Comparison of ENCODE assay signal across 8 cellular contexts in genomic region chr15:50354838-50355611, GRCh38. TPM values are rescaled to one million over a fixed set of nuclear protein-coding genes. Genes with fewer than 3 reads are reported as not detected.
DNase-seq lines count a peak whose midpoint lies in the region; ATAC-seq and TF ChIP-seq lines count a peak whose summit lies in the region.

GABPB1 (minus strand) TSS chr15:50355198; CDS start chr15:50309798, 45,400 bp downstream.

- ATAC-seq in HG02759 (IDR thresholded peaks at IDR 0.05; ENCODE audit: unreplicated experiment) (peak; percentile 53), heart right ventricle (peak; percentile 87 to 95 (median 92)), upper lobe of left lung (ENCODE audit: low FRiP score in 2 of 2) (peak; percentile 91 to 93)

- H3K9me3 ChIP-seq in heart right ventricle (no peaks in the 10 kb centered on the region), upper lobe of left lung (no peaks in the 10 kb centered on the region)

- peak; percentile 15 to 77 (median 28) for TF ChIP-seq POLR2A in upper lobe of left lung (IDR thresholded peaks at IDR 0.05)

- intact Hi-C loops in T-helper 1 cell treated with Interleukin-12 subunit alpha and Interleukin-12 subunit beta and Interleukin-4 antibody, amounts not matched to agents 30 ng/mL and 1 ng/mL, for 36 hours (cut with micrococcal nuclease) = loop anchor here (1.0 to 10.0 kb wide), 11 partner anchors 38 to 1390 kb away; partner anchors contain the start of genes COPS2, FAM227B, GALK2 and SECISBP2L
- intact Hi-C loops in heart right ventricle (cut with DNase I) = loop anchor here in 3 of 10 donors (1.0 to 5.0 kb wide), 3 partner anchors 67 to 70 kb away; partner anchors contain the start of gene USP8 (in 3 of the 3)
- intact Hi-C loops in posterior vena cava (cut with DNase I) = loop anchor here in 1 of 2 donors (10.0 kb wide), 1 partner anchor 70 kb away; the partner anchor contains the start of gene USP8

- no peaks in the 10 kb centered on the region for H3K27me3 ChIP-seq in heart right ventricle
- no peaks in the 10 kb centered on the region for H3K27me3 ChIP-seq in upper lobe of left lung

- H3K36me3 ChIP-seq in heart right ventricle = peaks cover 0 to 31% (median 0%) of the 10 kb centered on the region in 9 donors
- H3K36me3 ChIP-seq in upper lobe of left lung = peaks cover 0 to 3% (median 0%) of the 10 kb centered on the region in 4 donors

- no peak for TF ChIP-seq CTCF in GM10266 (IDR thresholded peaks at IDR 0.05; ENCODE audit: control insufficient read depth, insufficient read depth, low read depth, missing control alignments)
- no peak for TF ChIP-seq CTCF in heart right ventricle (IDR thresholded peaks at IDR 0.05)
- TF ChIP-seq CTCF in upper lobe of left lung (IDR thresholded peaks at IDR 0.05) = peak in 1 of 6 experiments; percentile 9

- H3K27ac ChIP-seq in heart right ventricle (peak within 1 kb of the TSS; percentile 97 to 100 (median 99)), upper lobe of left lung (peak within 1 kb of the TSS; percentile 99 to 100 (median 100))

- 0% methylated on average over 68 to 69 of the region's 69 CpGs for WGBS in heart right ventricle, 2 donors
- 0 to 1% methylated on average over 46 to 69 of the region's 69 CpGs for WGBS in upper lobe of left lung, 2 donors

- DNase-seq in GM10266 (ENCODE audit: extremely low spot score) = peak; percentile 86
- DNase-seq in NCI-H1436 treated with DMSO at 0.1 percent for 48 hours (lab: John Stamatoyannopoulos, UW) = peak; percentile 65
- peak; percentile 95 for DNase-seq in amniotic epithelial cell (ENCODE audit: low read depth)
- DNase-seq in heart right ventricle = peak; percentile 86
- peak; percentile 96 for DNase-seq in posterior vena cava (ENCODE audit: low spot score)
- DNase-seq in upper lobe of left lung = peak; percentile 87 to 97

- peak within 1 kb of the TSS; percentile 61 to 97 (median 94) for H3K4me3 ChIP-seq in heart right ventricle
- peak within 1 kb of the TSS; percentile 88 to 93 (median 90) for H3K4me3 ChIP-seq in upper lobe of left lung

- H3K4me1 ChIP-seq in heart right ventricle = peaks cover 0 to 66% (median 50%) of the 10 kb centered on the region in 9 donors
- peaks cover 39 to 51% (median 46%) of the 10 kb centered on the region in 4 donors for H3K4me1 ChIP-seq in upper lobe of left lung

- TF ChIP-seq EP300 in upper lobe of left lung (IDR thresholded peaks at IDR 0.05) = no peak

RNA-seq across cellular contexts. Expression of gene GABPB1, which starts in this region (rescaled TPM):
- 50.4 and 50.8 TPM in 2 replicates for total RNA-seq in T-helper 1 cell treated with Interleukin-12 subunit alpha and Interleukin-12 subunit beta and Interleukin-4 antibody, amounts not matched to agents 30 ng/mL and 1 ng/mL, for 36 hours
- total RNA-seq in heart right ventricle (10 to 100 TPM in 2 of 10 donors, 1 to 10 TPM in 8; 7.8 to 12.6 (median 8.9) TPM), posterior vena cava (10 to 100 TPM; 11.6 to 16.7 TPM), upper lobe of left lung (10 to 100 TPM in 4 of 6 donors, 1 to 10 TPM in 2; 7.3 to 22.5 (median 14.4) TPM)
- 1 to 10 TPM; 5.3 to 6.6 TPM for polyA plus RNA-seq in heart right ventricle

Comparison
In these comparisons a context has a peak if more than half of its experiments do, and no peak if none do; other contexts are left out.
1. Peak in every context shown above with its lines: DNase-seq, ATAC-seq, H3K4me3 ChIP-seq and H3K27ac ChIP-seq.